9 cellular contexts compared by ENCODE assay signal in genomic region chr18:48975817-48976649, GRCh38. TPM values are rescaled to one million over a fixed set of nuclear protein-coding genes. Genes with fewer than 3 reads are reported as not detected.
DNase-seq lines count a peak whose midpoint lies in the region; ATAC-seq, FAIRE-seq and TF ChIP-seq lines count a peak whose summit lies in the region.
"Had no signal": no experiment of that assay in that cellular context is flagged by ENCODE, and none has a peak within 500 bp of the region (broad histone marks: within the 10 kb centered on the region; RNA-seq: fewer than 3 reads in every experiment).

No MANE protein-coding gene starts in this region.

- H3K4me1 ChIP-seq in ovary (ENCODE audit: insufficient read depth), result peaks cover 10% of the 10 kb centered on the region

- no peak for TF ChIP-seq CTCF in ovary (IDR thresholded peaks at IDR 0.05)

- H3K27ac ChIP-seq in ovary, result peak overlapping the region; percentile 20 to 62

- H3K4me1 Mint-ChIP-seq in activated T-helper 1 cell treated with anti-CD3 and anti-CD28 coated beads, Interleukin-12 subunit alpha, Interleukin-12 subunit beta, Interleukin-2, Interleukin-4 antibody, amounts not matched to agents 30 ng/mL and 10 ng/mL and 1 ng/mL, durations not matched to agents 14 hours and 24 hours and 36 hours (ENCODE audit: low read depth), result peaks cover 21% of the 10 kb centered on the region

- no peaks in the 10 kb centered on the region for H3K9me3 ChIP-seq in ovary

- ATAC-seq in HG03039 (IDR thresholded peaks at IDR 0.05; ENCODE audit: unreplicated experiment), result peak; percentile 40

- peak overlapping the region; percentile 82 for H3K4me3 ChIP-seq in ovary

- H3K36me3 ChIP-seq in ovary, result no peaks in the 10 kb centered on the region

- peak; percentile 62 for DNase-seq in NCI-H82 (lab: John Stamatoyannopoulos, UW)
- no peak for DNase-seq in NCI-H82 treated with DMSO at 0.1 percent for 48 hours (lab: John Stamatoyannopoulos, UW; ENCODE audit: unreplicated experiment)
- DNase-seq in NOMO-1 treated with dmso at 0.1 percent for 144 hours (lab: John Stamatoyannopoulos, UW; ENCODE audit: unreplicated experiment), result peak; percentile 61
- peak; percentile 19 for DNase-seq in activated T-helper 1 cell treated with anti-CD3 and anti-CD28 coated beads, Interleukin-12 subunit alpha, Interleukin-12 subunit beta, Interleukin-2, Interleukin-4 antibody, amounts not matched to agents 30 ng/mL and 10 ng/mL and 1 ng/mL, durations not matched to agents 14 hours and 24 hours and 36 hours (ENCODE audit: low spot score)
- peak; percentile 85 to 86 for DNase-seq in frontal cortex (ENCODE audit: low spot score in 2 of 2)
- peak; percentile 53 to 74 (median 65) for DNase-seq in ovary
- DNase-seq in urothelium cell line (ENCODE audit: low spot score), result peak; percentile 95

- H3K27me3 Mint-ChIP-seq in activated T-helper 1 cell treated with anti-CD3 and anti-CD28 coated beads, Interleukin-12 subunit alpha, Interleukin-12 subunit beta, Interleukin-2, Interleukin-4 antibody, amounts not matched to agents 30 ng/mL and 10 ng/mL and 1 ng/mL, durations not matched to agents 14 hours and 24 hours and 36 hours (ENCODE audit: insufficient read depth), result peaks cover 43% of the 10 kb centered on the region

- H3K9me3 Mint-ChIP-seq in activated T-helper 1 cell treated with anti-CD3 and anti-CD28 coated beads, Interleukin-12 subunit alpha, Interleukin-12 subunit beta, Interleukin-2, Interleukin-4 antibody, amounts not matched to agents 30 ng/mL and 10 ng/mL and 1 ng/mL, durations not matched to agents 14 hours and 24 hours and 36 hours, result no peaks in the 10 kb centered on the region

- no peaks in the 10 kb centered on the region for H3K27me3 ChIP-seq in ovary

- H3K36me3 Mint-ChIP-seq in activated T-helper 1 cell treated with anti-CD3 and anti-CD28 coated beads, Interleukin-12 subunit alpha, Interleukin-12 subunit beta, Interleukin-2, Interleukin-4 antibody, amounts not matched to agents 30 ng/mL and 10 ng/mL and 1 ng/mL, durations not matched to agents 14 hours and 24 hours and 36 hours (ENCODE audit: low read depth), result no peaks in the 10 kb centered on the region

- peak overlapping the region; percentile 80 for H3K4me3 Mint-ChIP-seq in activated T-helper 1 cell treated with anti-CD3 and anti-CD28 coated beads, Interleukin-12 subunit alpha, Interleukin-12 subunit beta, Interleukin-2, Interleukin-4 antibody, amounts not matched to agents 30 ng/mL and 10 ng/mL and 1 ng/mL, durations not matched to agents 14 hours and 24 hours and 36 hours

- FAIRE-seq in frontal cortex (lab: Jason Lieb, UNC) (no peak), urothelium cell line (lab: Jason Lieb, UNC) (no peak)
- FAIRE-seq: G401.6 had no signal

- no peak for TF ChIP-seq EP300 in ovary (IDR thresholded peaks at IDR 0.05)

- WGBS in ovary, 3 donors, result 3 to 11% (median 7%) methylated on average over 28 to 116 of the region's 119 CpGs

- TF ChIP-seq POLR2A in ovary (IDR thresholded peaks at IDR 0.05), result no peak

- intact Hi-C loops in activated T-helper 1 cell treated with anti-CD3 and anti-CD28 coated beads, Interleukin-12 subunit alpha, Interleukin-12 subunit beta, Interleukin-2, Interleukin-4 antibody, amounts not matched to agents 30 ng/mL and 10 ng/mL and 1 ng/mL, durations not matched to agents 14 hours and 24 hours and 36 hours (cut with micrococcal nuclease), result loop anchor here (2.0 kb wide), 1 partner anchor 27 kb away; no protein-coding TSS in a partner anchor
- intact Hi-C loops in ovary (cut with DNase I), result loop anchor here in 1 of 4 donors (5.0 kb wide), 1 partner anchor 51 kb away; no protein-coding TSS in a partner anchor

- peak overlapping the region; percentile 67 for H3K27ac Mint-ChIP-seq in activated T-helper 1 cell treated with anti-CD3 and anti-CD28 coated beads, Interleukin-12 subunit alpha, Interleukin-12 subunit beta, Interleukin-2, Interleukin-4 antibody, amounts not matched to agents 30 ng/mL and 10 ng/mL and 1 ng/mL, durations not matched to agents 14 hours and 24 hours and 36 hours

RNA-seq across cellular contexts. Expression of gene SMAD7, which starts 25.3 kb away (rescaled TPM):
- 26.7 and 26.8 TPM in 2 replicates for total RNA-seq in activated T-helper 1 cell treated with anti-CD3 and anti-CD28 coated beads, Interleukin-12 subunit alpha, Interleukin-12 subunit beta, Interleukin-2, Interleukin-4 antibody, amounts not matched to agents 30 ng/mL and 10 ng/mL and 1 ng/mL, durations not matched to agents 14 hours and 24 hours and 36 hours
- 14.7 TPM for total RNA-seq in frontal cortex
- 10 to 100 TPM; 10.7 to 36.5 (median 13.1) TPM for total RNA-seq in ovary
- polyA plus RNA-seq in ovary, result 10 to 100 TPM; 13.7 to 18.9 TPM
